Comparison of ENCODE assay signal across 10 cellular contexts in the genomic region with DNA sequence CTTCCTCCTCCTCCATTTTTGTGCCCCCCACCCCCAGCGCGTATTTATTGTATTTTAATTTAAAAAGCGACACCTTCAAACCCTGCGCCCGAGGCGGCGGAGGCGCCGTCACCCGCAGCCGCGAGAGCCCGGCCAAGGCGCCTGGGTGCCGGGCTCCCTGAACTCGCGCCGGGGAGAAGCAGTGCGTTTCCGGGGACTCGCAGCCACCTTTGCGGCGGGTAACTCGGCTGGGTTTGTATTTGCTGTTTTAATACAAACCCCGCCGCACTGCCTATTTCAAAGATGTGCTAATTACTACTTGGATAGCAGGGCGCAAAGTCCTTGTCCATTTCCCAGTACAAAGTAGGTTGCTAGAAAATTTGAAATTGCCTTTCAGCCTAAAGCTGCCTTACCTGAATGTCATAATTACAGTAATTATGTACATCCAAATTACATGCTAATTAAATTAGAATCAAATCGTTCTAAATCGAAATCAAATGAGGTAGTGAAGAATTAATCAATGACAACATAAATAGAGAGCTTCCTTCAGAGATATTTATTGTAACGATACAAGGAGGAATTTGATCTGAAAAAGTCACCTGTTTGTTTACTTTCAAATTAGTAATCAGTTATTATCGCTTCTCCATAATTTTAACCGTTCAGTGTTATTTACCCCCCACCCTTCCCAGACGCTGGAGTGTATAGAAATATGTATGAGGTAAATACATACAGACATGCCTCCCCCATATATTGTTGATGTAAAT. TPM values are rescaled to one million over a fixed set of nuclear protein-coding genes. Genes with fewer than 3 reads are reported as not detected.
DNase-seq lines count a peak whose midpoint lies in the region; ATAC-seq and TF ChIP-seq lines count a peak whose summit lies in the region.
"Had no signal": no experiment of that assay in that cellular context is flagged by ENCODE, and none has a peak within 500 bp of the region (broad histone marks: within the 10 kb centered on the region; RNA-seq: fewer than 3 reads in every experiment).

No MANE protein-coding gene starts in this region.

- peaks cover 5% of the 10 kb centered on the region for H3K27me3 ChIP-seq in MG63

- no peak overlapping the region for H3K27ac Mint-ChIP-seq in activated naive CD8-positive, alpha-beta T cell treated with anti-CD3 and anti-CD28 coated beads, Interleukin-2, amount 10 ng/mL, durations not matched to agents 7 days and 5 days
- H3K27ac Mint-ChIP-seq in neural crest cell (ENCODE audit: unreplicated experiment) = no peak overlapping the region

- peak overlapping the region; percentile 72 for H3K4me3 Mint-ChIP-seq in activated naive CD8-positive, alpha-beta T cell treated with anti-CD3 and anti-CD28 coated beads, Interleukin-2, amount 10 ng/mL, durations not matched to agents 7 days and 5 days
- H3K4me3 Mint-ChIP-seq in neural crest cell = peak overlapping the region; percentile 76

- peaks cover 30% of the 10 kb centered on the region for H3K4me1 Mint-ChIP-seq in activated naive CD8-positive, alpha-beta T cell treated with anti-CD3 and anti-CD28 coated beads, Interleukin-2, amount 10 ng/mL, durations not matched to agents 7 days and 5 days
- H3K4me1 Mint-ChIP-seq in neural crest cell = peaks cover 44% of the 10 kb centered on the region

- H3K9me3 Mint-ChIP-seq in activated naive CD8-positive, alpha-beta T cell treated with anti-CD3 and anti-CD28 coated beads, Interleukin-2, amount 10 ng/mL, durations not matched to agents 7 days and 5 days = no peaks in the 10 kb centered on the region
- no peaks in the 10 kb centered on the region for H3K9me3 Mint-ChIP-seq in neural crest cell

- DNase-seq in DMS79 treated with DMSO at 0.1 percent for 48 hours (lab: John Stamatoyannopoulos, UW) (peak; percentile 15), DMS79 (lab: John Stamatoyannopoulos, UW) (no peak), MG63 (no peak), neural crest cell (ENCODE audit: low read depth, low spot score) (no peak), AML-193 (lab: John Stamatoyannopoulos, UW) (no peak), SW 1271 (lab: John Stamatoyannopoulos, UW) (no peak)
- peak; percentile 65 for DNase-seq in activated naive CD8-positive, alpha-beta T cell treated with anti-CD3 and anti-CD28 coated beads, Interleukin-2, amount 10 ng/mL, durations not matched to agents 7 days and 5 days
- DNase-seq: foreskin fibroblast had no signal

- H3K4me3 ChIP-seq in MG63 = peak overlapping the region; percentile 22; the same call in 1 of the 2 replicates
- H3K4me3 ChIP-seq: A549 had no signal

- POLR2A ChIA-PET in activated naive CD8-positive, alpha-beta T cell treated with anti-CD3 and anti-CD28 coated beads, Interleukin-2, amount 10 ng/mL, durations not matched to agents 7 days and 5 days (lab: Charles Lee) = no interaction called here

- TF ChIP-seq CTCF in neural crest cell (conservative IDR thresholded peaks at IDR 0.05) = no peak

- ATAC-seq in activated naive CD8-positive, alpha-beta T cell treated with anti-CD3 and anti-CD28 coated beads, Interleukin-2, amount 10 ng/mL, durations not matched to agents 7 days and 5 days (ENCODE audit: low read depth) = peak; percentile 25
- ATAC-seq in GM19324 (IDR thresholded peaks at IDR 0.05; ENCODE audit: low FRiP score, unreplicated experiment) = no peak
- ATAC-seq: A549 had no signal

- peaks cover 3% of the 10 kb centered on the region for H3K36me3 Mint-ChIP-seq in activated naive CD8-positive, alpha-beta T cell treated with anti-CD3 and anti-CD28 coated beads, Interleukin-2, amount 10 ng/mL, durations not matched to agents 7 days and 5 days
- peaks cover 3% of the 10 kb centered on the region for H3K36me3 Mint-ChIP-seq in neural crest cell (ENCODE audit: low read depth)

- H3K9me3 ChIP-seq in MG63 = no peaks in the 10 kb centered on the region
- H3K9me3 ChIP-seq: A549 had no signal

- peaks cover 69% of the 10 kb centered on the region for H3K27me3 Mint-ChIP-seq in activated naive CD8-positive, alpha-beta T cell treated with anti-CD3 and anti-CD28 coated beads, Interleukin-2, amount 10 ng/mL, durations not matched to agents 7 days and 5 days
- H3K27me3 Mint-ChIP-seq in neural crest cell (ENCODE audit: low read depth) = peaks cover 85% of the 10 kb centered on the region

- no peaks in the 10 kb centered on the region; the same call in 1 of the 2 replicates for H3K36me3 ChIP-seq in MG63

RNA-seq across cellular contexts. Expression of a gene that starts 8.0 kb away (rescaled TPM):
- not detected in 2 replicates for total RNA-seq in MG63 (2014; rRNA removed; shearing (Covaris generic); ENCODE audit: low replicate concordance)
- not detected for total RNA-seq in activated naive CD8-positive, alpha-beta T cell treated with anti-CD3 and anti-CD28 coated beads, Interleukin-2, amount 10 ng/mL, durations not matched to agents 7 days and 5 days
- 1.9 TPM in 2 replicates for total RNA-seq in neural crest cell

RNA-seq across cellular contexts. Expression of a gene that starts 52.8 kb away (rescaled TPM):
- total RNA-seq in MG63 (2014; rRNA removed; shearing (Covaris generic); ENCODE audit: low replicate concordance) = 30.1 and 48.8 TPM in 2 replicates
- 10 to 100 TPM; 17.5 to 19.6 TPM for total RNA-seq in activated naive CD8-positive, alpha-beta T cell treated with anti-CD3 and anti-CD28 coated beads, Interleukin-2, amount 10 ng/mL, durations not matched to agents 7 days and 5 days
- total RNA-seq in neural crest cell = 29.5 and 30.9 TPM in 2 replicates

Comparison
In these comparisons a context has a peak if more than half of its experiments do, and no peak if none do; other contexts are left out.
1. DNase-seq: peak in DMS79 treated with DMSO at 0.1 percent for 48 hours (single experiment) and activated naive CD8-positive, alpha-beta T cell treated with anti-CD3 and anti-CD28 coated beads, Interleukin-2, amount 10 ng/mL, durations not matched to agents 7 days and 5 days (single experiment); none in DMS79 (single experiment), MG63 (single experiment), neural crest cell (single experiment), AML-193 (0 of 2) and SW 1271 (0 of 2).